In genomic region chr7:44765579-44766415, GRCh38 we compare ENCODE assay signal across 21 cellular contexts. TPM values are rescaled to one million over a fixed set of nuclear protein-coding genes. Genes with fewer than 3 reads are reported as not detected.
A peak's percentile ranks its signal among the peaks of the same experiment; 100 is the strongest.
DNase-seq lines count a peak whose midpoint lies in the region; ATAC-seq, FAIRE-seq and TF ChIP-seq lines count a peak whose summit lies in the region.
"Had no signal": no experiment of that assay in that cellular context is flagged by ENCODE, and none has a peak within 500 bp of the region (broad histone marks: within the 10 kb centered on the region; RNA-seq: fewer than 3 reads in every experiment).

No MANE protein-coding gene starts in this region.

- no peak overlapping the region for H3K9ac ChIP-seq in astrocyte (ENCODE audit: low read length)
- no peak overlapping the region for H3K9ac ChIP-seq in kidney (ENCODE audit: low read length in 2 of 2)
- H3K9ac ChIP-seq in HepG2 (ENCODE audit: insufficient read depth, low read depth, low read length), result no peak overlapping the region
- H3K9ac ChIP-seq: GM23248 had no signal

- H3K36me3 ChIP-seq in Caco-2 (ENCODE audit: control insufficient read depth, insufficient read depth, low read length) (no peaks in the 10 kb centered on the region; the same call in none of the 2 replicates), astrocyte (ENCODE audit: insufficient read depth, low read length) (peaks cover 10% of the 10 kb centered on the region), kidney (ENCODE audit: control insufficient read depth in 1 of 2, insufficient read depth in 2 of 2, low read length in 2 of 2) (peaks cover 34 to 52% of the 10 kb centered on the region in 2 donors), HepG2 (replicated peaks in 1 of 2; ENCODE audit: control insufficient read depth in 1 of 2, insufficient read depth in 2 of 2, low read length in 2 of 2) (peaks cover 33 to 46% of the 10 kb centered on the region in 2 experiments; a peak in 4 of 5 replicates)

- H2AFZ ChIP-seq in astrocyte (ENCODE audit: low read depth, low read length), result no peak overlapping the region
- H2AFZ ChIP-seq in HepG2 (ENCODE audit: low read length), result no peak overlapping the region
- H2AFZ ChIP-seq: GM23248 had no signal

- in situ Hi-C loops in GM13976 (cut with MboI; ENCODE audit: low sequenced_read_pairs, unreplicated experiment), result loop anchor here (25.0 kb wide), 1 partner anchor 178 kb away; the partner anchor contains the start of gene TMED4
- in situ Hi-C loops in HepG2 (cut with HindIII; ENCODE audit: extremely low pct_ligation_motif_present, low pct_unique_long_range_greater_than_20kb), result loop anchor here (25.0 kb wide), 1 partner anchor 178 kb away; the partner anchor contains the start of gene TMED4

- TF ChIP-seq CTCF in Caco-2 (IDR thresholded peaks at IDR 0.05; ENCODE audit: insufficient read depth in 1 of 2, low read depth in 1 of 2, low read length in 1 of 2, severe bottlenecking in 1 of 2, unreplicated experiment in 1 of 2) (no peak), GM13976 (IDR thresholded peaks at IDR 0.05; ENCODE audit: borderline replicate concordance, control extremely low read depth, extremely low read depth, insufficient read depth, missing control alignments) (no peak), astrocyte (IDR thresholded peaks at IDR 0.05; ENCODE audit: insufficient read depth, low read depth, low read length) (no peak), kidney (IDR thresholded peaks at IDR 0.05; ENCODE audit: borderline replicate concordance, extremely low read depth, insufficient read depth) (no peak), HepG2 (CRISPR knock-in tag; IDR thresholded peaks at IDR 0.05) (no peak)

- peak overlapping the region; percentile 25 for H3K27ac Mint-ChIP-seq in Caco-2 (ENCODE audit: unreplicated experiment)
- H3K27ac Mint-ChIP-seq in astrocyte (ENCODE audit: unreplicated experiment), result peak overlapping the region; percentile 78

- H4K20me1 ChIP-seq in astrocyte (ENCODE audit: insufficient read depth, low read length) (peaks cover 15% of the 10 kb centered on the region), HepG2 (ENCODE audit: insufficient read depth, low read length) (no peaks in the 10 kb centered on the region)

- no peak overlapping the region for H3K4me3 Mint-ChIP-seq in Caco-2 (ENCODE audit: unreplicated experiment)
- H3K4me3 Mint-ChIP-seq in astrocyte (ENCODE audit: unreplicated experiment), result no peak overlapping the region

- H3K27me3 ChIP-seq in Caco-2 (replicated peaks; ENCODE audit: control insufficient read depth, insufficient read depth, low read length) (no peaks in the 10 kb centered on the region), astrocyte (ENCODE audit: insufficient read depth, low read length) (no peaks in the 10 kb centered on the region), HepG2 (ENCODE audit: control insufficient read depth in 1 of 2, insufficient read depth in 2 of 2, low read length in 2 of 2) (no peaks in the 10 kb centered on the region)

- peaks cover 21% of the 10 kb centered on the region for H3K4me1 ChIP-seq in Caco-2
- peaks cover 22% of the 10 kb centered on the region for H3K4me1 ChIP-seq in astrocyte (ENCODE audit: insufficient read depth, low read length)
- H3K4me1 ChIP-seq in kidney (ENCODE audit: control insufficient read depth in 1 of 2, insufficient read depth in 1 of 2, low read depth in 1 of 2, low read length in 2 of 2), result peaks cover 0 to 15% of the 10 kb centered on the region in 2 donors
- peaks cover 33% of the 10 kb centered on the region for H3K4me1 ChIP-seq in HepG2 (ENCODE audit: insufficient read depth, low read length)
- H3K4me1 ChIP-seq: HAP-1 had no signal

- intact Hi-C loops in Caco-2 (cut with micrococcal nuclease; ENCODE audit: unreplicated experiment) (loop anchor here (5.0 kb wide), 1 partner anchor 82 kb away; the partner anchor contains the start of gene H2AZ2), kidney (cut with DNase I) (no loop called here), HepG2 (cut with micrococcal nuclease; ENCODE audit: unreplicated experiment) (no loop called here)

- H3K27ac ChIP-seq in astrocyte (ENCODE audit: low read depth, low read length) (no peak overlapping the region), kidney (ENCODE audit: low read depth in 2 of 2, low read length in 2 of 2) (no peak overlapping the region), HepG2 (ENCODE audit: extremely low read length, insufficient read depth, low read length) (no peak overlapping the region)
- H3K27ac ChIP-seq: GM23248 had no signal

- DNase-seq in Caco-2 (peak; percentile 70 to 71), GM13976 (ENCODE audit: low spot score) (peak; percentile 20), astrocyte (ENCODE audit: low read depth) (no peak), kidney (peak; percentile 71), NCI-H2029 treated with DMSO at 0.1 percent for 48 hours (lab: John Stamatoyannopoulos, UW) (no peak), HepG2 (ENCODE audit: low spot score) (no peak), UCSD-AML1 (lab: John Stamatoyannopoulos, UW; ENCODE audit: unreplicated experiment) (no peak)
- DNase-seq in activated naive CD4-positive, alpha-beta T cell treated with anti-CD3 and anti-CD28 coated beads, Interleukin-2, amount 50 U/mL, for 16 hours, result no peak
- DNase-seq: CD4-positive, CD25-positive, alpha-beta regulatory T cell; COR-L47; DND-41; GM23248; Karpas-422; MV-4-11; NCI-H1105 treated with DMSO at 0.1 percent for 48 hours; NCI-H1694 treated with DMSO at 0.1 percent for 48 hours; NCI-H446; NCI-H526; SHP77 had no signal

- no peak for ATAC-seq in HepG2
- ATAC-seq: GM12878 had no signal

- no peak for FAIRE-seq in astrocyte (lab: Jason Lieb, UNC)
- FAIRE-seq in kidney (lab: Jason Lieb, UNC), result no peak
- FAIRE-seq in HepG2 (lab: Jason Lieb, UNC), result no peak
- FAIRE-seq: GM12878 had no signal

- POLR2A ChIA-PET in Caco-2 (lab: Charles Lee), result no interaction called here
- POLR2A ChIA-PET in HepG2 (lab: Yijun Ruan, JAX), result no interaction called here

- CTCF ChIA-PET in Caco-2 (lab: Charles Lee), result no interaction called here
- CTCF ChIA-PET in HepG2 (lab: Yijun Ruan, JAX; ENCODE audit: low intra/inter-chr PET ratio, low total read pairs), result no interaction called here

- H3K9me3 ChIP-seq in Caco-2 (no peaks in the 10 kb centered on the region), astrocyte (ENCODE audit: insufficient read depth, low read depth, low read length) (no peaks in the 10 kb centered on the region), kidney (ENCODE audit: control insufficient read depth in 1 of 2, low read length in 2 of 2) (no peaks in the 10 kb centered on the region), HepG2 (ENCODE audit: low read length) (no peaks in the 10 kb centered on the region)
- H3K9me3 ChIP-seq: HAP-1 had no signal

- H3K9me3 Mint-ChIP-seq in Caco-2 (ENCODE audit: unreplicated experiment) (no peaks in the 10 kb centered on the region), astrocyte (ENCODE audit: unreplicated experiment) (no peaks in the 10 kb centered on the region)
- H3K9me3 Mint-ChIP-seq: CD4-positive, CD25-positive, alpha-beta regulatory T cell had no signal

- H3K4me1 Mint-ChIP-seq in Caco-2 (ENCODE audit: low read depth, unreplicated experiment), result peaks cover 16% of the 10 kb centered on the region
- peaks cover 16% of the 10 kb centered on the region for H3K4me1 Mint-ChIP-seq in astrocyte (ENCODE audit: low read depth, unreplicated experiment)

- H3K4me2 ChIP-seq in astrocyte (ENCODE audit: low read length) (no peak overlapping the region), HepG2 (ENCODE audit: low read depth, low read length) (no peak overlapping the region)

- H3K79me2 ChIP-seq in astrocyte (ENCODE audit: insufficient read depth, low read length) (no peaks in the 10 kb centered on the region), HepG2 (ENCODE audit: insufficient read depth, low read length) (no peaks in the 10 kb centered on the region)

- no peak for TF ChIP-seq POLR2A in HepG2 (IDR thresholded peaks at IDR 0.05; ENCODE audit: insufficient read depth in 1 of 2, low read depth in 2 of 2, low read length in 2 of 2)

- TF ChIP-seq RAD21 in HepG2 (CRISPR knock-in tag; IDR thresholded peaks at IDR 0.05), result no peak

- H3K4me3 ChIP-seq in Caco-2 (ENCODE audit: low read depth, low read length) (no peak overlapping the region), astrocyte (ENCODE audit: insufficient read depth, low read depth, low read length) (no peak overlapping the region), kidney (ENCODE audit: low read length in 2 of 2) (no peak overlapping the region), HepG2 (replicated peaks in 1 of 3; ENCODE audit: insufficient read depth in 1 of 3, low read depth in 2 of 3, low read length in 3 of 3) (no peak overlapping the region)
- H3K4me3 ChIP-seq: GM12878, GM23248, HAP-1 had no signal

- BruUV-seq in Caco-2 (replicated peaks; lab: Mats Ljungman, UMichigan) (no TSS peak), HepG2 (replicated peaks; lab: Mats Ljungman, UMichigan) (no TSS peak)

- WGBS in HepG2 (ENCODE audit: low lambda C conversion rate), result 93% methylated on average over 15 of the region's 17 CpGs

- H3K27me3 Mint-ChIP-seq in Caco-2 (ENCODE audit: insufficient read depth, unreplicated experiment) (no peaks in the 10 kb centered on the region), astrocyte (ENCODE audit: low read depth, unreplicated experiment) (no peaks in the 10 kb centered on the region)
- H3K27me3 Mint-ChIP-seq: CD4-positive, CD25-positive, alpha-beta regulatory T cell had no signal

- peaks cover 50% of the 10 kb centered on the region for H3K36me3 Mint-ChIP-seq in Caco-2 (ENCODE audit: insufficient read depth, unreplicated experiment)
- H3K36me3 Mint-ChIP-seq in astrocyte (ENCODE audit: low read depth, unreplicated experiment), result peaks cover 18% of the 10 kb centered on the region

- no peak for TF ChIP-seq EP300 in HepG2 (IDR thresholded peaks at IDR 0.05; ENCODE audit: low read depth in 2 of 2, low read length in 2 of 2)
- TF ChIP-seq EP300 in HepG2 (CRISPR knock-in tag; IDR thresholded peaks at IDR 0.05; ENCODE audit: borderline replicate concordance), result no peak

RNA-seq across cellular contexts. Expression of gene ZMIZ2, which starts 17.1 kb away (rescaled TPM):
- total RNA-seq in Caco-2 (2022) (69.0 and 72.1 TPM in 2 replicates), astrocyte (62.5 and 76.8 TPM in 2 replicates), kidney (127 TPM), HepG2 (2016; rRNA removed; fragmentation: Illumina TruSeq; extraction: Trizol) (4.1 and 4.9 TPM in 2 replicates)
- polyA plus RNA-seq in kidney (ENCODE audit: insufficient read depth, low read depth, low replicate concordance) (30.5 TPM), HepG2 (2011; rRNA removed) (7.9 and 9.7 TPM in 2 replicates)
- total RNA-seq in HepG2 (2016; cell fraction: cytosol; rRNA removed; fragmentation: Illumina TruSeq; extraction: Trizol; ENCODE audit: low read depth), result 5.1 and 5.7 TPM in 2 replicates
- total RNA-seq in HepG2 (2016; cell fraction: insoluble cytoplasmic fraction; rRNA removed; fragmentation: Illumina TruSeq; extraction: Trizol), result 3.1 and 6.7 TPM in 2 replicates
- total RNA-seq in HepG2 (2016; cell fraction: membrane; rRNA removed; fragmentation: Illumina TruSeq; extraction: Trizol), result 5.7 and 7.3 TPM in 2 replicates
- total RNA-seq in HepG2 (2016; cell fraction: nucleus; rRNA removed; fragmentation: Illumina TruSeq; extraction: Trizol), result 10.0 and 10.4 TPM in 2 replicates
- polyA plus RNA-seq in HepG2 (2011; cell fraction: cytosol; rRNA removed), result 1.1 and 1.8 TPM in 2 replicates
- 68.3 and 74.7 TPM in 2 replicates for polyA plus RNA-seq in HepG2 (2011; cell fraction: nucleus; rRNA removed)
- polyA plus RNA-seq in HepG2 (2012), result 12.0 and 15.7 TPM in 2 replicates
- 2.6 and 3.0 TPM in 2 replicates for polyA plus RNA-seq in HepG2 (2016; cell fraction: cytosol; fragmentation: Illumina TruSeq; extraction: Trizol; ENCODE audit: low read depth)
- polyA plus RNA-seq in HepG2 (2016; cell fraction: insoluble cytoplasmic fraction; fragmentation: Illumina TruSeq; extraction: Trizol; ENCODE audit: low read depth), result 6.4 and 10.1 TPM in 2 replicates
- polyA plus RNA-seq in HepG2 (2016; cell fraction: membrane; fragmentation: Illumina TruSeq; extraction: Trizol; ENCODE audit: low read depth), result 8.9 and 10.4 TPM in 2 replicates
- 47.2 and 57.0 TPM in 2 replicates for polyA plus RNA-seq in HepG2 (2016; cell fraction: nucleus; fragmentation: Illumina TruSeq; extraction: Trizol; ENCODE audit: insufficient read depth, low read depth)
- 17.5 and 23.0 TPM in 2 replicates for polyA minus RNA-seq in HepG2 (2011; rRNA and poly(A)+ RNA removed; ENCODE audit: low replicate concordance)
- 2.9 and 4.7 TPM in 2 replicates for polyA minus RNA-seq in HepG2 (2011; cell fraction: cytosol; rRNA and poly(A)+ RNA removed)
- polyA minus RNA-seq in HepG2 (2011; cell fraction: nucleus; rRNA and poly(A)+ RNA removed), result 34.2 and 43.8 TPM in 2 replicates

RNA-seq across cellular contexts. Expression of gene PPIA, which starts 30.7 kb away (rescaled TPM):
- 2,104 and 2,207 TPM in 2 replicates for total RNA-seq in Caco-2 (2022)
- total RNA-seq in astrocyte, result 1,461 and 1,628 TPM in 2 replicates
- total RNA-seq in kidney, result 1,143 TPM
- 2,940 TPM for polyA plus RNA-seq in kidney (ENCODE audit: insufficient read depth, low read depth, low replicate concordance)
- total RNA-seq in HepG2 (2016; rRNA removed; fragmentation: Illumina TruSeq; extraction: Trizol), result 2,268 and 3,314 TPM in 2 replicates
- 754 and 802 TPM in 2 replicates for total RNA-seq in HepG2 (2016; cell fraction: cytosol; rRNA removed; fragmentation: Illumina TruSeq; extraction: Trizol; ENCODE audit: low read depth)
- 2,242 and 3,472 TPM in 2 replicates for total RNA-seq in HepG2 (2016; cell fraction: insoluble cytoplasmic fraction; rRNA removed; fragmentation: Illumina TruSeq; extraction: Trizol)
- 997 and 1,006 TPM in 2 replicates for total RNA-seq in HepG2 (2016; cell fraction: membrane; rRNA removed; fragmentation: Illumina TruSeq; extraction: Trizol)
- 760 and 791 TPM in 2 replicates for total RNA-seq in HepG2 (2016; cell fraction: nucleus; rRNA removed; fragmentation: Illumina TruSeq; extraction: Trizol)
- polyA plus RNA-seq in HepG2 (2011; rRNA removed), result 2,460 and 3,010 TPM in 2 replicates
- polyA plus RNA-seq in HepG2 (2011; cell fraction: cytosol; rRNA removed), result 2,797 and 3,003 TPM in 2 replicates
- 624 and 737 TPM in 2 replicates for polyA plus RNA-seq in HepG2 (2011; cell fraction: nucleus; rRNA removed)
- polyA plus RNA-seq in HepG2 (2012), result 1,687 and 1,874 TPM in 2 replicates
- polyA plus RNA-seq in HepG2 (2016; cell fraction: cytosol; fragmentation: Illumina TruSeq; extraction: Trizol; ENCODE audit: low read depth), result 1,121 and 1,153 TPM in 2 replicates
- 3,894 and 4,262 TPM in 2 replicates for polyA plus RNA-seq in HepG2 (2016; cell fraction: insoluble cytoplasmic fraction; fragmentation: Illumina TruSeq; extraction: Trizol; ENCODE audit: low read depth)
- polyA plus RNA-seq in HepG2 (2016; cell fraction: membrane; fragmentation: Illumina TruSeq; extraction: Trizol; ENCODE audit: low read depth), result 1,143 and 1,145 TPM in 2 replicates
- polyA plus RNA-seq in HepG2 (2016; cell fraction: nucleus; fragmentation: Illumina TruSeq; extraction: Trizol; ENCODE audit: insufficient read depth, low read depth), result 1,363 and 1,473 TPM in 2 replicates
- polyA minus RNA-seq in HepG2 (2011; rRNA and poly(A)+ RNA removed; ENCODE audit: low replicate concordance), result 700 and 1,641 TPM in 2 replicates
- 495 and 562 TPM in 2 replicates for polyA minus RNA-seq in HepG2 (2011; cell fraction: cytosol; rRNA and poly(A)+ RNA removed)
- 234 and 280 TPM in 2 replicates for polyA minus RNA-seq in HepG2 (2011; cell fraction: nucleus; rRNA and poly(A)+ RNA removed)

Comparison
In these comparisons a context has a peak if more than half of its experiments do, and no peak if none do; other contexts are left out.
1. DNase-seq: peak in Caco-2 (2 of 2), GM13976 (single experiment) and kidney (single experiment); none in astrocyte (single experiment), NCI-H2029 treated with DMSO at 0.1 percent for 48 hours (single experiment), activated naive CD4-positive, alpha-beta T cell treated with anti-CD3 and anti-CD28 coated beads, Interleukin-2, amount 50 U/mL, for 16 hours (single experiment), HepG2 (single experiment) and UCSD-AML1 (single experiment).